16 cellular contexts compared by ENCODE assay signal in genomic region chr1:26555550-26555981, GRCh38. TPM values are rescaled to one million over a fixed set of nuclear protein-coding genes. Genes with fewer than 3 reads are reported as not detected.
A peak's percentile ranks its signal among the peaks of the same experiment; 100 is the strongest.
DNase-seq lines count a peak whose midpoint lies in the region; ATAC-seq and FAIRE-seq lines count a peak whose summit lies in the region.
"Had no signal": no experiment of that assay in that cellular context is flagged by ENCODE, and none has a peak within 500 bp of the region (broad histone marks: within the 10 kb centered on the region; RNA-seq: fewer than 3 reads in every experiment).

No MANE protein-coding gene starts in this region.

- peak overlapping the region; percentile 2 for H4K91ac ChIP-seq in mesenchymal stem cell (ENCODE audit: low read length)

- H2BK15ac ChIP-seq in mesenchymal stem cell (ENCODE audit: low read depth, poor library complexity, severe bottlenecking): no peak overlapping the region

- ATAC-seq in stimulated activated naive CD8-positive, alpha-beta T cell treated with anti-CD3 and anti-CD28 coated beads, Interleukin-15, Interleukin-2, amounts not matched to agents 100 U/mL and 50 U/mL, for 24 hours: peak; percentile 39
- no peak for ATAC-seq in stimulated activated naive CD8-positive, alpha-beta T cell treated with anti-CD3 and anti-CD28 coated beads, Interleukin-15, amount 100 ng/mL, for 72 hours
- no peak for ATAC-seq in GM19023 (IDR thresholded peaks at IDR 0.05; ENCODE audit: unreplicated experiment)
- ATAC-seq: HCT116 had no signal

- H3K4me1 ChIP-seq in mesenchymal stem cell (ENCODE audit: control insufficient read depth, insufficient read depth, low read depth, low read length): no peaks in the 10 kb centered on the region

- no peak overlapping the region for H3K4ac ChIP-seq in mesenchymal stem cell (ENCODE audit: low read depth in 1 of 2, low read length in 2 of 2)

- H3K27me3 Mint-ChIP-seq in stimulated activated naive CD8-positive, alpha-beta T cell treated with anti-CD3 and anti-CD28 coated beads, Interleukin-15, amount 100 ng/mL, for 72 hours: no peaks in the 10 kb centered on the region
- H3K27me3 Mint-ChIP-seq: activated naive CD4-positive, alpha-beta T cell treated with anti-CD3 and anti-CD28 coated beads, Interleukin-2, amount 10 ng/mL, durations not matched to agents 7 days and 5 days had no signal

- no peaks in the 10 kb centered on the region for H3K79me1 ChIP-seq in mesenchymal stem cell (replicated peaks; ENCODE audit: low read length, poor library complexity, severe bottlenecking)

- H3K9ac ChIP-seq in mesenchymal stem cell (ENCODE audit: low read length): no peak overlapping the region

- H3K4me3 ChIP-seq in mesenchymal stem cell (ENCODE audit: insufficient read depth in 1 of 2, low read depth in 1 of 2, low read length in 2 of 2): no peak overlapping the region

- peak overlapping the region in 1 of 2 donors; percentile 95 for H3K27ac Mint-ChIP-seq in stimulated activated naive CD8-positive, alpha-beta T cell treated with anti-CD3 and anti-CD28 coated beads, Interleukin-15, amount 100 ng/mL, for 72 hours

- no peak overlapping the region for H3K14ac ChIP-seq in mesenchymal stem cell (ENCODE audit: low read length in 2 of 2)

- no peaks in the 10 kb centered on the region for H3K9me3 Mint-ChIP-seq in stimulated activated naive CD8-positive, alpha-beta T cell treated with anti-CD3 and anti-CD28 coated beads, Interleukin-15, amount 100 ng/mL, for 72 hours
- H3K9me3 Mint-ChIP-seq: activated naive CD4-positive, alpha-beta T cell treated with anti-CD3 and anti-CD28 coated beads, Interleukin-2, amount 10 ng/mL, durations not matched to agents 7 days and 5 days had no signal

- no peak overlapping the region for H3K4me3 Mint-ChIP-seq in stimulated activated naive CD8-positive, alpha-beta T cell treated with anti-CD3 and anti-CD28 coated beads, Interleukin-15, amount 100 ng/mL, for 72 hours
- H3K4me3 Mint-ChIP-seq: activated naive CD4-positive, alpha-beta T cell treated with anti-CD3 and anti-CD28 coated beads, Interleukin-2, amount 10 ng/mL, durations not matched to agents 7 days and 5 days had no signal

- H2BK5ac ChIP-seq in mesenchymal stem cell (ENCODE audit: low read depth, low read length, poor library complexity, severe bottlenecking): no peak overlapping the region

- H2BK12ac ChIP-seq in mesenchymal stem cell (ENCODE audit: low read length in 2 of 2): no peak overlapping the region

- FAIRE-seq in urothelium cell line (lab: Jason Lieb, UNC): peak; percentile 73
- FAIRE-seq: colon, GM12891 had no signal

- 81% methylated on average over 11 of the region's 11 CpGs for WGBS in mesenchymal stem cell

- H3K23ac ChIP-seq in mesenchymal stem cell (ENCODE audit: low read length in 2 of 2): no peak overlapping the region

- H2BK120ac ChIP-seq in mesenchymal stem cell (ENCODE audit: low read depth, low read length): no peak overlapping the region

- H3K4me2 ChIP-seq in mesenchymal stem cell (ENCODE audit: low read length, poor library complexity, severe bottlenecking): no peak overlapping the region

- no peak for DNase-seq in stimulated activated naive CD8-positive, alpha-beta T cell treated with anti-CD3 and anti-CD28 coated beads, Interleukin-15, Interleukin-2, amounts not matched to agents 100 U/mL and 50 U/mL, for 24 hours
- DNase-seq in stimulated activated naive CD8-positive, alpha-beta T cell treated with anti-CD3 and anti-CD28 coated beads, Interleukin-15, amount 100 ng/mL, for 72 hours: no peak
- DNase-seq in mesenchymal stem cell: no peak
- DNase-seq in urothelium cell line (ENCODE audit: low spot score): peak; percentile 75
- DNase-seq in NCI-H226: no peak
- DNase-seq in stimulated activated CD4-positive, alpha-beta T cell treated with anti-CD3 and anti-CD28 coated beads, Interleukin-2, amount 100 ng/mL, for 24 hours: no peak
- DNase-seq: activated naive CD4-positive, alpha-beta T cell treated with anti-CD3 and anti-CD28 coated beads, Interleukin-2, amount 10 ng/mL, durations not matched to agents 7 days and 5 days; DND-41; islet precursor cell; NCI-H187; T-helper 1 cell had no signal

- no peak overlapping the region for H3K18ac ChIP-seq in mesenchymal stem cell (ENCODE audit: low read depth in 1 of 2, low read length in 2 of 2)

- no peak overlapping the region for H2AK5ac ChIP-seq in mesenchymal stem cell (ENCODE audit: low read length, severe bottlenecking)

- H3K36me3 ChIP-seq in mesenchymal stem cell (ENCODE audit: control insufficient read depth in 1 of 2, insufficient read depth in 2 of 2, low read depth in 1 of 2, low read length in 2 of 2): peaks cover 0 to 61% of the 10 kb centered on the region in 2 experiments

- H3K4me1 Mint-ChIP-seq in stimulated activated naive CD8-positive, alpha-beta T cell treated with anti-CD3 and anti-CD28 coated beads, Interleukin-15, amount 100 ng/mL, for 72 hours: peaks cover 47% of the 10 kb centered on the region

- no peak overlapping the region for H2AFZ ChIP-seq in mesenchymal stem cell (ENCODE audit: low read depth, low read length)

- H3K27me3 ChIP-seq in mesenchymal stem cell (ENCODE audit: control insufficient read depth in 1 of 2, insufficient read depth in 1 of 2, low read length in 2 of 2): no peaks in the 10 kb centered on the region

- no peaks in the 10 kb centered on the region for H3K9me3 ChIP-seq in mesenchymal stem cell (ENCODE audit: control insufficient read depth, low read length)

- H3K27ac ChIP-seq in angular gyrus (ENCODE audit: low read depth, low read length) (peak overlapping the region; percentile 97), mesenchymal stem cell (ENCODE audit: low read length, poor library complexity, severe bottlenecking) (no peak overlapping the region)

- peak overlapping the region; percentile 5 for H4K8ac ChIP-seq in mesenchymal stem cell (ENCODE audit: low read length)

RNA-seq across cellular contexts. Expression of gene RPS6KA1, which starts 26.0 kb away (rescaled TPM):
- 5.6 TPM for polyA plus RNA-seq in mesenchymal stem cell (2013, experiment 1 of 2)
- polyA plus RNA-seq in mesenchymal stem cell (2013, experiment 2 of 2): 6.8 TPM
